In the genomic region with DNA sequence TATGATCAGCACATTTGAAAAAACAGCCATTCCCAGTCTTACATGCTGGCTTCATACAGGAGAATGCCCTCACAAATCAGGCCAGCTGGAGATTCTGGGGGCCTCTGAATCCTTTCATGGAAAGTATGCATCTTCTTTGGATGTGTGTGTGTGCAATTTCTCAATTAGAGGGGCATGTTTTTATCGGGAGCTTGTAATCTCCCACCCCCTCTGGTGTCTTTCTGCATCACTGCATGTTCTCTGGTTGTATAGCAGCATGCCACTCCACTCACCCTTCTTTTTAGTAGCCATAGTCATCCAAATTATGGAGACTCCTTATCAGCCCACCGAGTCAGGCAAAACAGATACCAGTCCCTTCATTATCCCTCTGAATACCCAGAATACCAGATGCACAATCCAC, we compare ENCODE assay signal across 27 cellular contexts.
A peak's percentile ranks its signal among the peaks of the same experiment; 100 is the strongest.
DNase-seq lines count a peak whose midpoint lies in the region; ATAC-seq and TF ChIP-seq lines count a peak whose summit lies in the region.
"Had no signal": no experiment of that assay in that cellular context is flagged by ENCODE, and none has a peak within 500 bp of the region (broad histone marks: within the 10 kb centered on the region; RNA-seq: fewer than 3 reads in every experiment).

No MANE protein-coding gene starts in this region.

- in situ Hi-C loops in brain microvascular endothelial cell (cut with HindIII; ENCODE audit: low pct_ligation_motif_present, low sequenced_read_pairs): no loop called here

- TF ChIP-seq CTCF in A673 (conservative IDR thresholded peaks at IDR 0.05; ENCODE audit: low read depth, low read length): peak; percentile 34
- peak; percentile 27; the same call in 1 of the 3 replicates for TF ChIP-seq CTCF in H9 (conservative IDR thresholded peaks at IDR 0.05)
- TF ChIP-seq CTCF in brain microvascular endothelial cell (IDR thresholded peaks at IDR 0.05; ENCODE audit: low read depth, low read length, missing control alignments): peak; percentile 61

- H3K36me3 ChIP-seq in A673 (ENCODE audit: insufficient read depth, low read length, poor library complexity, severe bottlenecking) (no peaks in the 10 kb centered on the region), brain microvascular endothelial cell (replicated peaks) (no peaks in the 10 kb centered on the region)
- H3K36me3 ChIP-seq: BLaER1, transverse colon had no signal

- H3K27me3 ChIP-seq in A673 (replicated peaks; ENCODE audit: insufficient read depth, low read depth, low read length, poor library complexity): no peaks in the 10 kb centered on the region
- no peaks in the 10 kb centered on the region for H3K27me3 ChIP-seq in H9 (ENCODE audit: insufficient read depth, low read length)
- H3K27me3 ChIP-seq in brain microvascular endothelial cell (replicated peaks): no peaks in the 10 kb centered on the region
- H3K27me3 ChIP-seq: BLaER1, transverse colon had no signal

- no peak overlapping the region for H3K27ac Mint-ChIP-seq in H9
- H3K27ac Mint-ChIP-seq: activated CD8-positive, alpha-beta T cell treated with anti-CD3 and anti-CD28 coated beads, Interleukin-2, amount 10 ng/mL, durations not matched to agents 7 days and 5 days; activated naive CD8-positive, alpha-beta T cell treated with anti-CD3 and anti-CD28 coated beads, Interleukin-2, amount 10 ng/mL, durations not matched to agents 7 days and 5 days; effector memory CD8-positive, alpha-beta T cell had no signal

- H2BK120ac ChIP-seq in H9 (ENCODE audit: low read depth, low read length, poor library complexity, severe bottlenecking): no peak overlapping the region

- no peak overlapping the region for H2BK5ac ChIP-seq in H9 (ENCODE audit: insufficient read length, low read length)

- no peak overlapping the region for H2BK20ac ChIP-seq in H9 (ENCODE audit: low read depth, low read length, poor library complexity, severe bottlenecking)

- BruUV-seq in A673 (replicated peaks; lab: Mats Ljungman, UMichigan): no TSS peak

- H4K20me1 ChIP-seq in H9 (ENCODE audit: control insufficient read depth, insufficient read depth, insufficient read length): no peaks in the 10 kb centered on the region
- H4K20me1 ChIP-seq: BLaER1 had no signal

- no peak overlapping the region for H2AFZ ChIP-seq in H9 (ENCODE audit: low read length)

- H3K4me3 ChIP-seq in A673 (ENCODE audit: low read depth, low read length, poor library complexity, severe bottlenecking): no peak overlapping the region
- H3K4me3 ChIP-seq in brain microvascular endothelial cell (ENCODE audit: low read depth, low read length): no peak overlapping the region
- H3K4me3 ChIP-seq: BLaER1, skin epidermis, transverse colon had no signal

- H2BK12ac ChIP-seq in H9 (ENCODE audit: insufficient read length, low read depth, low read length): no peak overlapping the region

- H3K4ac ChIP-seq in H9 (ENCODE audit: low read depth, low read length): no peak overlapping the region

- H3K27ac ChIP-seq in A673 (ENCODE audit: low read depth, low read length, poor library complexity, severe bottlenecking): no peak overlapping the region
- no peak overlapping the region for H3K27ac ChIP-seq in H9 (ENCODE audit: insufficient read length, low read depth, low read length)
- H3K27ac ChIP-seq in brain microvascular endothelial cell: no peak overlapping the region
- H3K27ac ChIP-seq: BLaER1, skin epidermis, transverse colon had no signal

- H3K36me3 Mint-ChIP-seq in H9 (ENCODE audit: insufficient read depth in 1 of 3, low read depth in 3 of 3): peaks cover 3 to 17% (median 4%) of the 10 kb centered on the region in 3 experiments; a peak in 5 of 7 replicates
- H3K36me3 Mint-ChIP-seq: activated naive CD8-positive, alpha-beta T cell treated with anti-CD3 and anti-CD28 coated beads, Interleukin-2, amount 10 ng/mL, durations not matched to agents 7 days and 5 days had no signal

- H3K18ac ChIP-seq in H9 (ENCODE audit: insufficient read length, low read depth, low read length): no peak overlapping the region

- intact Hi-C loops in A673 (cut with micrococcal nuclease; ENCODE audit: unreplicated experiment): no loop called here

- H3K23me2 ChIP-seq in H9 (ENCODE audit: insufficient read length, low read depth, low read length, poor library complexity, severe bottlenecking): no peaks in the 10 kb centered on the region

- peak; percentile 40 for DNase-seq in A673 (ENCODE audit: low spot score)
- no peak for DNase-seq in H9
- DNase-seq in brain microvascular endothelial cell: no peak
- DNase-seq in islet precursor cell: peak; percentile 62
- DNase-seq in cortex of kidney (lab: John Stamatoyannopoulos, UW): no peak
- no peak for DNase-seq in NCI-H774 (lab: John Stamatoyannopoulos, UW)
- no peak for DNase-seq in NCI-H1436 (lab: John Stamatoyannopoulos, UW)
- DNase-seq: activated CD4-positive, CD25-positive, alpha-beta regulatory T cell treated with anti-CD3 and anti-CD28 coated beads, Interleukin-2, amount 50 U/mL, for 72 hours; activated CD8-positive, alpha-beta T cell treated with anti-CD3 and anti-CD28 coated beads, Interleukin-2, amount 10 ng/mL, durations not matched to agents 7 days and 5 days; activated effector memory CD4-positive, alpha-beta T cell treated with anti-CD3 and anti-CD28 coated beads, Interleukin-2, amount 50 U/mL, for 16 hours; activated naive CD8-positive, alpha-beta T cell treated with anti-CD3 and anti-CD28 coated beads, Interleukin-2, amount 10 ng/mL, durations not matched to agents 7 days and 5 days; activated T-cell treated with anti-CD3 and anti-CD28 coated beads for 4 hours; COR-L47; effector memory CD8-positive, alpha-beta T cell; KBM-7; mesenchymal stem cell; MM.1S; NCI-H1436 treated with DMSO at 0.1 percent for 48 hours; NCI-H2107; NK-92 treated with Interleukin-12 subunit alpha and Interleukin-12 subunit beta, amount 100 ng/mL, for 24 hours; nucleus accumbens; SHP77 treated with DMSO at 0.1 percent for 48 hours; stimulated activated CD4-positive, alpha-beta T cell treated with anti-CD3 and anti-CD28 coated beads, Interleukin-1b, Interleukin-23, amount 100 ng/mL, for 48 hours; transverse colon had no signal

- H4K5ac ChIP-seq in H9 (ENCODE audit: insufficient read length, low read depth, low read length): no peak overlapping the region

- no peak for ATAC-seq in GM18861 (IDR thresholded peaks at IDR 0.05; ENCODE audit: unreplicated experiment)
- ATAC-seq: activated CD8-positive, alpha-beta T cell treated with anti-CD3 and anti-CD28 coated beads, Interleukin-2, amount 10 ng/mL, durations not matched to agents 7 days and 5 days; effector memory CD8-positive, alpha-beta T cell had no signal

- WGBS in H9 (ENCODE audit: extremely low coverage, insufficient read length, low lambda C conversion rate): no CpG with 5 or more reads among the region's 2 CpGs

- H3K14ac ChIP-seq in H9 (ENCODE audit: insufficient read depth, low read length): no peak overlapping the region

- peaks cover 0 to 4% of the 10 kb centered on the region in 2 experiments; a peak in 2 of 4 replicates for H3K4me1 Mint-ChIP-seq in H9
- H3K4me1 Mint-ChIP-seq: activated naive CD8-positive, alpha-beta T cell treated with anti-CD3 and anti-CD28 coated beads, Interleukin-2, amount 10 ng/mL, durations not matched to agents 7 days and 5 days had no signal

- H3K79me1 ChIP-seq in H9 (ENCODE audit: insufficient read depth, low read depth, low read length, poor library complexity, severe bottlenecking): no peaks in the 10 kb centered on the region

- peaks cover 3% of the 10 kb centered on the region for H3K9me3 ChIP-seq in A673 (ENCODE audit: low read depth, low read length, poor library complexity, severe bottlenecking)
- H3K9me3 ChIP-seq in H9 (ENCODE audit: control insufficient read depth, low read depth, low read length): no peaks in the 10 kb centered on the region
- H3K9me3 ChIP-seq: transverse colon had no signal

- H2BK15ac ChIP-seq in H9 (ENCODE audit: low read depth, low read length): no peak overlapping the region

- H4K8ac ChIP-seq in H9 (replicated peaks; ENCODE audit: insufficient read length, low read depth, low read length): no peak overlapping the region

- CTCF ChIA-PET in A673 (lab: Charles Lee): no interaction called here

- H3K27me3 Mint-ChIP-seq in H9 (ENCODE audit: low read depth): no peaks in the 10 kb centered on the region
- H3K27me3 Mint-ChIP-seq: activated naive CD8-positive, alpha-beta T cell treated with anti-CD3 and anti-CD28 coated beads, Interleukin-2, amount 10 ng/mL, durations not matched to agents 7 days and 5 days; effector memory CD8-positive, alpha-beta T cell had no signal

- H4K91ac ChIP-seq in H9 (ENCODE audit: insufficient read length, low read depth, low read length): no peak overlapping the region

- H3K4me1 ChIP-seq in A673 (ENCODE audit: insufficient read depth, low read length, poor library complexity, severe bottlenecking): no peaks in the 10 kb centered on the region
- no peaks in the 10 kb centered on the region for H3K4me1 ChIP-seq in H9 (ENCODE audit: insufficient read depth, low read length)
- H3K4me1 ChIP-seq: BLaER1, transverse colon had no signal

- no peak overlapping the region for H3K23ac ChIP-seq in H9 (ENCODE audit: insufficient read length, low read depth, low read length)

- no peak overlapping the region for H3K4me3 Mint-ChIP-seq in H9
- H3K4me3 Mint-ChIP-seq: activated CD8-positive, alpha-beta T cell treated with anti-CD3 and anti-CD28 coated beads, Interleukin-2, amount 10 ng/mL, durations not matched to agents 7 days and 5 days; activated naive CD8-positive, alpha-beta T cell treated with anti-CD3 and anti-CD28 coated beads, Interleukin-2, amount 10 ng/mL, durations not matched to agents 7 days and 5 days; effector memory CD8-positive, alpha-beta T cell had no signal

- POLR2A ChIA-PET in A673 (lab: Charles Lee; ENCODE audit: low non-redundant PET): no interaction called here

- no peak overlapping the region for H2AK5ac ChIP-seq in H9 (ENCODE audit: insufficient read length, low read length)

- no peak overlapping the region for H3T11ph ChIP-seq in H9 (ENCODE audit: low read length)

- peaks cover 12 to 24% of the 10 kb centered on the region in 2 experiments for H3K9me3 Mint-ChIP-seq in H9

- H3K56ac ChIP-seq in H9 (ENCODE audit: insufficient read length, low read depth, low read length): no peak overlapping the region

- H3K4me2 ChIP-seq in H9 (ENCODE audit: insufficient read depth, insufficient read length, low read length): no peak overlapping the region
- H3K4me2 ChIP-seq: BLaER1 had no signal

- H3K79me2 ChIP-seq in H9 (ENCODE audit: insufficient read depth, low read length): no peaks in the 10 kb centered on the region

- no peak overlapping the region for H3K9ac ChIP-seq in H9 (ENCODE audit: extremely low read depth, insufficient read length, low read length)
- H3K9ac ChIP-seq: BLaER1 had no signal

Comparison
In these comparisons a context has a peak if more than half of its experiments do, and no peak if none do; other contexts are left out.
1. DNase-seq: peak in A673 (single experiment) and islet precursor cell (single experiment); none in H9 (single experiment), brain microvascular endothelial cell (single experiment), cortex of kidney (single experiment), NCI-H774 (single experiment) and NCI-H1436 (single experiment).
2. Peak in every context shown above with its lines, with median percentiles within 50 percentile points of each other: CTCF ChIP-seq.